In the genomic region with DNA sequence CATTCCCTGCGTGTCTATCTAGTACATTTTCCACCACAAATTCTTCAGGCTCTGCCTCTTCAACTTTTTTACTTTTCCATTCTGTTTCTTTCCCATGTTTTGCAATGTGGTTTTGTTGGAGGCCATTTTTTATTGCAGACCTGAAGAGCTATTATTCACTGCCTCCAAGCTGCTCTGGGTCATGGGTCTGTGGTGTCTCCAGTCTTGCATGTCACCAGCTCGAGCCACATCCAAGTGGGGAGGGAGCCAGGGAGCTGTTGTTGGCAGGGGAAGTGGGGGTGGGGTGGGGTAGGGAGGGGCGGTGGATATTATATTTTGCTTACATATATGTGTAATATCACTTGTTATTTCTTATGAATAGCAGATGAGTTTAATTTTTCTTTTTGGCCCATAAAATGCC, we compare ENCODE assay signal across 18 cellular contexts.
"Had no signal": no experiment of that assay in that cellular context is flagged by ENCODE, and none has a peak within 500 bp of the region (broad histone marks: within the 10 kb centered on the region; RNA-seq: fewer than 3 reads in every experiment).

No MANE protein-coding gene starts in this region.

- H3K4me1 ChIP-seq: lower lobe of right lung, upper lobe of right lung had no signal

- H3K27ac ChIP-seq: esophagus muscularis mucosa, lower lobe of right lung, upper lobe of right lung had no signal

- H3K27ac Mint-ChIP-seq: activated B cell treated with CpG ODN at 0.5 μM for 24 hours; activated CD4-positive, alpha-beta T cell treated with anti-CD3 and anti-CD28 coated beads, Interleukin-2, amount 10 ng/mL, durations not matched to agents 7 days and 5 days; activated T-helper 2 cell treated with anti-CD3 and anti-CD28 coated beads, Interferon-gamma antibody, Interleukin-2, Interleukin-4, amounts not matched to agents 10 μg/mL and 5 μg/mL and 100 μg/mL, durations not matched to agents 14 hours and 24 hours and 36 hours; naive thymus-derived CD8-positive, alpha-beta T cell; progenitor cell of endocrine pancreas; T-helper 1 cell treated with Interleukin-12 subunit alpha and Interleukin-12 subunit beta and Interleukin-4 antibody, amounts not matched to agents 30 μg/mL and 1 μg/mL, for 36 hours had no signal

- DNase-seq: activated B cell treated with CpG ODN at 0.5 μM for 24 hours; activated CD4-positive, alpha-beta T cell treated with anti-CD3 and anti-CD28 coated beads, Interleukin-2, amount 10 ng/mL, durations not matched to agents 7 days and 5 days; activated CD8-positive, alpha-beta memory T cell treated with anti-CD3 and anti-CD28 coated beads for 24 hours; activated naive CD4-positive, alpha-beta T cell treated with anti-CD3 and anti-CD28 coated beads, Interleukin-2, amount 50 U/mL, for 16 hours; amygdala; dorsolateral prefrontal cortex; foreskin melanocyte; lower lobe of right lung; naive thymus-derived CD8-positive, alpha-beta T cell; nucleus accumbens; stimulated activated CD4-positive, alpha-beta T cell treated with anti-CD3 and anti-CD28 coated beads, Interleukin-12 subunit alpha, Interleukin-12 subunit beta, amount 100 ng/mL, for 4 hours; stimulated activated CD4-positive, alpha-beta T cell treated with anti-CD3 and anti-CD28 coated beads, Interleukin-2, amount 100 ng/mL, for 48 hours; stimulated activated naive CD4-positive, alpha-beta T cell treated with Interleukin-2 at 50 U/mL for 16 hours; upper lobe of right lung had no signal

- H3K4me3 Mint-ChIP-seq: activated B cell treated with CpG ODN at 0.5 μM for 24 hours; activated CD4-positive, alpha-beta T cell treated with anti-CD3 and anti-CD28 coated beads, Interleukin-2, amount 10 ng/mL, durations not matched to agents 7 days and 5 days; T-helper 1 cell treated with Interleukin-12 subunit alpha and Interleukin-12 subunit beta and Interleukin-4 antibody, amounts not matched to agents 30 μg/mL and 1 μg/mL, for 36 hours had no signal

- H3K4me1 Mint-ChIP-seq: activated B cell treated with CpG ODN at 0.5 μM for 24 hours; activated CD4-positive, alpha-beta T cell treated with anti-CD3 and anti-CD28 coated beads, Interleukin-2, amount 10 ng/mL, durations not matched to agents 7 days and 5 days had no signal

- H3K4me3 ChIP-seq: dorsolateral prefrontal cortex, esophagus muscularis mucosa, lower lobe of right lung, upper lobe of right lung had no signal

- H3K9me3 Mint-ChIP-seq: activated B cell treated with CpG ODN at 0.5 μM for 24 hours; activated CD4-positive, alpha-beta T cell treated with anti-CD3 and anti-CD28 coated beads, Interleukin-2, amount 10 ng/mL, durations not matched to agents 7 days and 5 days; activated T-helper 2 cell treated with anti-CD3 and anti-CD28 coated beads, Interferon-gamma antibody, Interleukin-2, Interleukin-4, amounts not matched to agents 10 μg/mL and 5 μg/mL and 100 μg/mL, durations not matched to agents 14 hours and 24 hours and 36 hours; naive thymus-derived CD8-positive, alpha-beta T cell; T-helper 1 cell treated with Interleukin-12 subunit alpha and Interleukin-12 subunit beta and Interleukin-4 antibody, amounts not matched to agents 30 μg/mL and 1 μg/mL, for 36 hours had no signal

- H3K27me3 Mint-ChIP-seq: activated B cell treated with CpG ODN at 0.5 μM for 24 hours; activated CD4-positive, alpha-beta T cell treated with anti-CD3 and anti-CD28 coated beads, Interleukin-2, amount 10 ng/mL, durations not matched to agents 7 days and 5 days; naive thymus-derived CD8-positive, alpha-beta T cell; progenitor cell of endocrine pancreas had no signal

- H3K9me3 ChIP-seq: esophagus muscularis mucosa, lower lobe of right lung, upper lobe of right lung had no signal

- H3K27me3 ChIP-seq: dorsolateral prefrontal cortex, esophagus muscularis mucosa, upper lobe of right lung had no signal
